29 cellular contexts compared by ENCODE assay signal in the genomic region with DNA sequence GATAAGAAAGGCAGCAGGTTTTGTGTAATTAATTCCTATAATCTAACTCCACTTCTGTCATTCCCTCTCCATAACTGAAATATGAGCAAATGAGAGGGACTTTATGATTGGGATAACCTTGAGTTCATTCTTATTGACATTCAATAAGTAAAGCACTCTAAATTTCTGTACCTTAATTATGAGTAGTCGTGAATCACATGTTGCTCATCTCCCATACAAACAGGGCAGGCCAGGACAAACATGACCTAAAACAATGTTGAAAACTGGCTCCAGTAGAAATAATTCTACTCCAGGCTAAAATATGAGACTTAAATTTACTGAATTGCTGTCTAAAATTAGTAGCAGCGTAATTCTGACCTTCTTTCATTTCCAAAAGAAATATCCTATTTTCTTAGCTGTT.
"Had no signal": no experiment of that assay in that cellular context is flagged by ENCODE, and none has a peak within 500 bp of the region (broad histone marks: within the 10 kb centered on the region; RNA-seq: fewer than 3 reads in every experiment).

No MANE protein-coding gene starts in this region.

- ATAC-seq: activated T-cell treated with anti-CD3 and anti-CD28 coated beads, Interleukin-2, amount 50 U/mL, for 72 hours; activated T-helper 17 cell treated with anti-CD3 and anti-CD28 coated beads, Interleukin-2, amount 50 U/mL, for 72 hours; PC-3 had no signal

- H3K27ac ChIP-seq: brain microvascular endothelial cell, cardiac muscle cell, colonic mucosa, SJCRH30, SK-N-MC, WERI-Rb-1 had no signal

- H3K27me3 ChIP-seq: brain microvascular endothelial cell, cardiac muscle cell, colonic mucosa, MG63, SJCRH30 had no signal

- DNase-seq: activated CD4-positive, alpha-beta memory T cell treated with anti-CD3 and anti-CD28 coated beads, Interleukin-2, amount 10 ng/mL, durations not matched to agents 7 days and 5 days; activated CD4-positive, alpha-beta T cell treated with anti-CD3 and anti-CD28 coated beads for 1 hour; activated CD4-positive, alpha-beta T cell treated with anti-CD3 and anti-CD28 coated beads for 48 hours; activated CD4-positive, CD25-positive, alpha-beta regulatory T cell; activated effector memory CD4-positive, alpha-beta T cell treated with anti-CD3 and anti-CD28 coated beads, Interleukin-2, amount 50 U/mL, for 16 hours; activated naive CD4-positive, alpha-beta T cell; activated naive CD4-positive, alpha-beta T cell treated with anti-CD3 and anti-CD28 coated beads, Interleukin-2, amount 50 U/mL, for 16 hours; activated naive CD8-positive, alpha-beta T cell treated with anti-CD3 and anti-CD28 coated beads for 36 hours; activated T-cell treated with anti-CD3 and anti-CD28 coated beads, Interleukin-2, amount 50 U/mL, for 1 hour; activated T-cell treated with anti-CD3 and anti-CD28 coated beads, Interleukin-2, amount 50 U/mL, for 72 hours; amniotic stem cell; aorta; brain microvascular endothelial cell; colonic mucosa; Kasumi-1; KG1; MG63; NCI-H1048; NCI-H2171; NCI-H774; NK-92 treated with Interleukin-12 subunit alpha and Interleukin-12 subunit beta, amount 100 ng/mL, for 24 hours; PC-3; SHP77; SJCRH30; T1000; WERI-Rb-1 had no signal

- H3K4me1 ChIP-seq: colonic mucosa, SJCRH30 had no signal
